In the genomic region with DNA sequence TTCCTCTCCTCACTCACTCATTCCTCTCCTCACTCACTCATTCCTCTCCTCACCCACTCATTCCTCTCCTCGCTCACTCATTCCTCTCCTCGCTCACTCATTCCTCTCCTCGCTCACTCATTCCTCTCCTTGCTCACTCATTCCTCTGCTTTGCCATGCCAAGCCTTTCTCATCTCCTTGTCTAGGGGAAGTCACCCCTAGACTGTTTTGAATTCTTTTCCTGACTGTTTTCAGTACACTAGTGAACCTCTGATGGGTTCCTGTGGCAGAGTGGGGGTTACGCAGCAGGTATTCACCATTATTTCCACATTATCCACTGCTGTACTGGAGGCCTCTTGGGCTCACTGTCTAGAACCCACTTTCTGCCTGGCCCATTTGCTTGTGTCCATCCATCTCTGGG, we compare ENCODE assay signal across 1 cellular context.
TF ChIP-seq lines count a peak whose summit lies in the region.

No MANE protein-coding gene starts in this region.

TF ChIP-seq in GM12878, 131 proteins besides CTCF, POLR2A, EP300 and RAD21:
- TF ChIP-seq, protein P1, sequence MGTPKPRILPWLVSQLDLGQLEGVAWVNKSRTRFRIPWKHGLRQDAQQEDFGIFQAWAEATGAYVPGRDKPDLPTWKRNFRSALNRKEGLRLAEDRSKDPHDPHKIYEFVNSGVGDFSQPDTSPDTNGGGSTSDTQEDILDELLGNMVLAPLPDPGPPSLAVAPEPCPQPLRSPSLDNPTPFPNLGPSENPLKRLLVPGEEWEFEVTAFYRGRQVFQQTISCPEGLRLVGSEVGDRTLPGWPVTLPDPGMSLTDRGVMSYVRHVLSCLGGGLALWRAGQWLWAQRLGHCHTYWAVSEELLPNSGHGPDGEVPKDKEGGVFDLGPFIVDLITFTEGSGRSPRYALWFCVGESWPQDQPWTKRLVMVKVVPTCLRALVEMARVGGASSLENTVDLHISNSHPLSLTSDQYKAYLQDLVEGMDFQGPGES (IDR thresholded peaks at IDR 0.05): no peak
- TF ChIP-seq JUNB (IDR thresholded peaks at IDR 0.05): 0 out of 2 replicates have a peak, but pooled peaks have one; percentile 25
